In genomic region chr1:178023181-178023618, GRCh38 we compare ENCODE assay signal across 21 cellular contexts. TPM values are rescaled to one million over a fixed set of nuclear protein-coding genes. Genes with fewer than 3 reads are reported as not detected.
A peak's percentile ranks its signal among the peaks of the same experiment; 100 is the strongest.
DNase-seq lines count a peak whose midpoint lies in the region; ATAC-seq lines count a peak whose summit lies in the region.
"Had no signal": no experiment of that assay in that cellular context is flagged by ENCODE, and none has a peak within 500 bp of the region (broad histone marks: within the 10 kb centered on the region; RNA-seq: fewer than 3 reads in every experiment).

No MANE protein-coding gene starts in this region.

- H3K4me3 ChIP-seq in H7 (ENCODE audit: insufficient read depth, low read depth, low read length): no peak overlapping the region
- H3K4me3 ChIP-seq: BLaER1, lower lobe of right lung, MG63, testis had no signal

- DNase-seq in LoVo (ENCODE audit: low spot score) (peak; percentile 44), kidney tubule cell (ENCODE audit: low spot score) (peak; percentile 31), H7 (no peak), A172 (ENCODE audit: low spot score) (no peak)
- no peak for DNase-seq in activated CD8-positive, alpha-beta memory T cell treated with anti-CD3 and anti-CD28 coated beads, Interleukin-2, amount 10 ng/mL, durations not matched to agents 7 days and 5 days
- DNase-seq: activated B cell treated with CpG ODN at 0.5 μM for 24 hours; activated CD8-positive, alpha-beta T cell treated with anti-CD3 and anti-CD28 coated beads, Interleukin-2, amount 10 ng/mL, durations not matched to agents 7 days and 5 days; activated T-cell treated with anti-CD3 and anti-CD28 coated beads, Interleukin-2, amount 50 U/mL, for 72 hours; foreskin keratinocyte; lower lobe of right lung; MG63; NCI-H187; NK-92 treated with Interleukin-12 subunit alpha and Interleukin-12 subunit beta, amount 100 ng/mL, for 24 hours; SIG-M5; T-helper 17 cell; testis had no signal

- CTCF ChIA-PET in activated CD8-positive, alpha-beta memory T cell treated with anti-CD3 and anti-CD28 coated beads, Interleukin-2, amount 10 ng/mL, durations not matched to agents 7 days and 5 days (lab: Charles Lee): no interaction called here

- peak; percentile 50 for ATAC-seq in GM19463 (IDR thresholded peaks at IDR 0.05; ENCODE audit: unreplicated experiment)
- ATAC-seq in GM19397 (IDR thresholded peaks at IDR 0.05; ENCODE audit: unreplicated experiment): no peak
- ATAC-seq in activated CD8-positive, alpha-beta memory T cell treated with anti-CD3 and anti-CD28 coated beads, Interleukin-2, amount 10 ng/mL, durations not matched to agents 7 days and 5 days: no peak
- ATAC-seq: activated CD8-positive, alpha-beta T cell treated with anti-CD3 and anti-CD28 coated beads, Interleukin-2, amount 10 ng/mL, durations not matched to agents 7 days and 5 days; activated T-cell treated with anti-CD3 and anti-CD28 coated beads, Interleukin-2, amount 50 U/mL, for 72 hours; foreskin keratinocyte; lower lobe of right lung; T-helper 17 cell had no signal

- no peaks in the 10 kb centered on the region; the same call in 1 of the 2 replicates for H3K27me3 ChIP-seq in H7 (ENCODE audit: control insufficient read depth, insufficient read depth, low read length)
- H3K27me3 ChIP-seq: BLaER1, foreskin keratinocyte, MG63, testis had no signal

- no peaks in the 10 kb centered on the region for H3K4me1 Mint-ChIP-seq in activated CD8-positive, alpha-beta memory T cell treated with anti-CD3 and anti-CD28 coated beads, Interleukin-2, amount 10 ng/mL, durations not matched to agents 7 days and 5 days
- H3K4me1 Mint-ChIP-seq: activated B cell treated with CpG ODN at 0.5 μM for 24 hours, T-helper 17 cell had no signal

- no peaks in the 10 kb centered on the region for H3K27me3 Mint-ChIP-seq in activated CD8-positive, alpha-beta memory T cell treated with anti-CD3 and anti-CD28 coated beads, Interleukin-2, amount 10 ng/mL, durations not matched to agents 7 days and 5 days
- H3K27me3 Mint-ChIP-seq: T-helper 17 cell had no signal

- no peaks in the 10 kb centered on the region for H3K9me3 Mint-ChIP-seq in activated CD8-positive, alpha-beta memory T cell treated with anti-CD3 and anti-CD28 coated beads, Interleukin-2, amount 10 ng/mL, durations not matched to agents 7 days and 5 days (ENCODE audit: low read depth)
- H3K9me3 Mint-ChIP-seq: activated B cell treated with CpG ODN at 0.5 μM for 24 hours, brain had no signal

- no peaks in the 10 kb centered on the region for H3K36me3 Mint-ChIP-seq in activated CD8-positive, alpha-beta memory T cell treated with anti-CD3 and anti-CD28 coated beads, Interleukin-2, amount 10 ng/mL, durations not matched to agents 7 days and 5 days
- H3K36me3 Mint-ChIP-seq: activated naive CD8-positive, alpha-beta T cell; brain had no signal

- no peak overlapping the region for H3K27ac Mint-ChIP-seq in activated CD8-positive, alpha-beta memory T cell treated with anti-CD3 and anti-CD28 coated beads, Interleukin-2, amount 10 ng/mL, durations not matched to agents 7 days and 5 days
- H3K27ac Mint-ChIP-seq: activated B cell treated with CpG ODN at 0.5 μM for 24 hours; activated CD8-positive, alpha-beta T cell treated with anti-CD3 and anti-CD28 coated beads, Interleukin-2, amount 10 ng/mL, durations not matched to agents 7 days and 5 days; activated naive CD8-positive, alpha-beta T cell; activated T-cell treated with anti-CD3 and anti-CD28 coated beads, Interleukin-2, amount 50 U/mL, for 72 hours; T-helper 17 cell had no signal

- no peak overlapping the region for H3K4me3 Mint-ChIP-seq in activated CD8-positive, alpha-beta memory T cell treated with anti-CD3 and anti-CD28 coated beads, Interleukin-2, amount 10 ng/mL, durations not matched to agents 7 days and 5 days
- H3K4me3 Mint-ChIP-seq: activated B cell treated with CpG ODN at 0.5 μM for 24 hours; activated CD8-positive, alpha-beta T cell treated with anti-CD3 and anti-CD28 coated beads, Interleukin-2, amount 10 ng/mL, durations not matched to agents 7 days and 5 days; activated naive CD8-positive, alpha-beta T cell; activated T-cell treated with anti-CD3 and anti-CD28 coated beads, Interleukin-2, amount 50 U/mL, for 72 hours; brain; T-helper 17 cell had no signal

- no peaks in the 10 kb centered on the region; the same call in 1 of the 2 replicates for H3K36me3 ChIP-seq in H7 (replicated peaks; ENCODE audit: control insufficient read depth, insufficient read depth, low read length)
- H3K36me3 ChIP-seq: BLaER1, MG63 had no signal

RNA-seq across cellular contexts. Expression of gene SEC16B, which starts 53.3 kb away (rescaled TPM):
- 0.87 and 2.2 TPM in 2 replicates for total RNA-seq in H7 (2014; rRNA removed; shearing (Covaris generic))
- total RNA-seq in A172 (2014; rRNA removed; shearing (Covaris generic)): 0.05 and 0.19 TPM in 2 replicates
- under 1 TPM in 1 of 2 experiments, not detected in 1; 0.42 TPM for total RNA-seq in activated CD8-positive, alpha-beta memory T cell treated with anti-CD3 and anti-CD28 coated beads, Interleukin-2, amount 10 ng/mL, durations not matched to agents 7 days and 5 days
- total RNA-seq: activated B cell treated with CpG ODN at 0.5 μM for 24 hours; activated CD8-positive, alpha-beta T cell treated with anti-CD3 and anti-CD28 coated beads, Interleukin-2, amount 10 ng/mL, durations not matched to agents 7 days and 5 days; activated T-cell treated with anti-CD3 and anti-CD28 coated beads, Interleukin-2, amount 50 U/mL, for 72 hours; T-helper 17 cell had no signal

Comparison
In these comparisons a context has a peak if more than half of its experiments do, and no peak if none do; other contexts are left out.
1. DNase-seq: peak in LoVo (single experiment) and kidney tubule cell (single experiment); none in H7 (single experiment), A172 (single experiment) and activated CD8-positive, alpha-beta memory T cell treated with anti-CD3 and anti-CD28 coated beads, Interleukin-2, amount 10 ng/mL, durations not matched to agents 7 days and 5 days (single experiment).